20 cellular contexts compared by ENCODE assay signal in genomic region chr2:239887604-239888003, GRCh38.
A peak's percentile ranks its signal among the peaks of the same experiment; 100 is the strongest.
DNase-seq lines count a peak whose midpoint lies in the region; ATAC-seq, FAIRE-seq and TF ChIP-seq lines count a peak whose summit lies in the region.
"Had no signal": no experiment of that assay in that cellular context is flagged by ENCODE, and none has a peak within 500 bp of the region (broad histone marks: within the 10 kb centered on the region; RNA-seq: fewer than 3 reads in every experiment).

No MANE protein-coding gene starts in this region.

- no peaks in the 10 kb centered on the region for H3K4me1 ChIP-seq in MM.1S (ENCODE audit: low read length)
- H3K4me1 ChIP-seq: A549 had no signal

- H3K4me3 ChIP-seq in bronchial epithelial cell (ENCODE audit: low read depth, low read length) (no peak overlapping the region), MM.1S (ENCODE audit: low read length) (no peak overlapping the region)
- H3K4me3 ChIP-seq: A549, GM23338 had no signal

- no peak overlapping the region for H3K9ac ChIP-seq in MM.1S (ENCODE audit: low read length)

- H3F3A ChIP-seq in MM.1S (ENCODE audit: insufficient read depth, low read length) = no peaks in the 10 kb centered on the region

- DNase-seq in DMS153 (lab: John Stamatoyannopoulos, UW) (peak; percentile 56), DMS153 treated with DMSO at 0.1 percent for 48 hours (lab: John Stamatoyannopoulos, UW; ENCODE audit: unreplicated experiment) (no peak), GM12891 (ENCODE audit: insufficient read length, low spot score) (no peak), bronchial epithelial cell (ENCODE audit: low read depth) (peak; percentile 48), C1 segment of cervical spinal cord (lab: John Stamatoyannopoulos, UW) (no peak), MM.1S (no peak)
- DNase-seq in stimulated activated CD8-positive, alpha-beta memory T cell treated with anti-CD3 and anti-CD28 coated beads, Interleukin-4, amount 100 ng/mL, for 48 hours = no peak
- DNase-seq: AML-193; Calu3; CD4-positive, alpha-beta memory T cell; HCEC 1CT; IMR-90 had no signal

- no peak for TF ChIP-seq CTCF in bronchial epithelial cell (IDR thresholded peaks at IDR 0.05; ENCODE audit: insufficient read depth, low read length, severe bottlenecking)
- no peak for TF ChIP-seq CTCF in MM.1S (IDR thresholded peaks at IDR 0.05; ENCODE audit: low read length)

- H3K36me3 ChIP-seq in bronchial epithelial cell (ENCODE audit: control insufficient read depth, insufficient read depth, low read length) (no peaks in the 10 kb centered on the region), MM.1S (replicated peaks; ENCODE audit: insufficient read depth, low read length) (no peaks in the 10 kb centered on the region)

- H2AFZ ChIP-seq in MM.1S (ENCODE audit: low read length) = no peak overlapping the region
- H2AFZ ChIP-seq: GM23338 had no signal

- TF ChIP-seq POLR2A in GM12891 (IDR thresholded peaks at IDR 0.05; ENCODE audit: low read depth, low read length) = no peak

- H3K27me3 ChIP-seq in bronchial epithelial cell (ENCODE audit: control insufficient read depth, insufficient read depth, low read length) = no peaks in the 10 kb centered on the region
- no peaks in the 10 kb centered on the region for H3K27me3 ChIP-seq in MM.1S (replicated peaks; ENCODE audit: insufficient read depth, low read length)

- ATAC-seq in esophagus mucosa = peak; percentile 78
- ATAC-seq: A549, GM23338 had no signal

- H4K20me1 ChIP-seq in MM.1S (ENCODE audit: insufficient read depth, low read length) = no peaks in the 10 kb centered on the region

- no peak overlapping the region for H3K4me2 ChIP-seq in MM.1S (ENCODE audit: low read depth, low read length)
- H3K4me2 ChIP-seq: A549, GM23338 had no signal

- H3K27ac ChIP-seq in MM.1S (ENCODE audit: low read length) = no peak overlapping the region
- H3K27ac ChIP-seq: 22Rv1, A549 had no signal

- FAIRE-seq in GM12891 (lab: Jason Lieb, UNC) (no peak), bronchial epithelial cell (lab: Jason Lieb, UNC) (no peak)
- FAIRE-seq: A549, G401.6, GM12892, H54, HTR-8/SVneo had no signal

- no peaks in the 10 kb centered on the region for H3K9me2 ChIP-seq in MM.1S (replicated peaks; ENCODE audit: insufficient read depth, low read length)

- H3K79me2 ChIP-seq in MM.1S (ENCODE audit: low read length) = no peaks in the 10 kb centered on the region

- H3K9me3 ChIP-seq in MM.1S (replicated peaks; ENCODE audit: insufficient read depth, low read length) = no peaks in the 10 kb centered on the region

TF ChIP-seq in GM12891, 5 proteins besides CTCF, POLR2A, EP300 and RAD21:
- TF ChIP-seq POLR2AphosphoS5 (IDR thresholded peaks at IDR 0.05; ENCODE audit: low read depth, low read length) = no peak
- peak; percentile 40; the same call in 1 of the 2 replicates for TF ChIP-seq SPI1 (IDR thresholded peaks at IDR 0.05; ENCODE audit: low read depth, low read length)
- no peak for TF ChIP-seq TAF1 (IDR thresholded peaks at IDR 0.05; ENCODE audit: low read depth, low read length)
- no peak for TF ChIP-seq POU2F2 (IDR thresholded peaks at IDR 0.05; ENCODE audit: low read depth, low read length)

Comparison
In these comparisons a context has a peak if more than half of its experiments do, and no peak if none do; other contexts are left out.
1. DNase-seq: peak in DMS153 (single experiment) and bronchial epithelial cell (single experiment); none in DMS153 treated with DMSO at 0.1 percent for 48 hours (single experiment), GM12891 (single experiment), C1 segment of cervical spinal cord (0 of 14), MM.1S (single experiment) and stimulated activated CD8-positive, alpha-beta memory T cell treated with anti-CD3 and anti-CD28 coated beads, Interleukin-4, amount 100 ng/mL, for 48 hours (single experiment).